ENCODE assay signal across 8 cellular contexts in genomic region chr1:70353038-70353437, GRCh38. TPM values are rescaled to one million over a fixed set of nuclear protein-coding genes. Genes with fewer than 3 reads are reported as not detected.
DNase-seq lines count a peak whose midpoint lies in the region; ATAC-seq, FAIRE-seq and TF ChIP-seq lines count a peak whose summit lies in the region.

No MANE protein-coding gene starts in this region.

- H3K4me1 ChIP-seq in sigmoid colon, result peaks cover 0 to 59% (median 53%) of the 10 kb centered on the region in 4 donors
- peaks cover 35% of the 10 kb centered on the region for H3K4me1 ChIP-seq in body of pancreas

- DNase-seq in GM12865 (ENCODE audit: low read depth) (no peak), fibroblast of the aortic adventitia (ENCODE audit: low read depth) (no peak), sigmoid colon (no peak), AG08396 (ENCODE audit: low spot score) (no peak), body of pancreas (no peak), foreskin melanocyte (no peak), frontal cortex (ENCODE audit: low spot score in 2 of 2) (no peak)

- no peak for ATAC-seq in body of pancreas

- WGBS in sigmoid colon, 2 donors, result 34 to 41% methylated on average over 4 of the region's 4 CpGs
- WGBS in body of pancreas, 2 donors, result 19 to 25% methylated on average over 4 of the region's 4 CpGs

- TF ChIP-seq EP300 in sigmoid colon (IDR thresholded peaks at IDR 0.05), result no peak

- peak overlapping the region; percentile 99 for H3K4me2 ChIP-seq in SU-DHL-6 (ENCODE audit: low read depth, low read length, poor library complexity, severe bottlenecking)

- H3K9me2 ChIP-seq in SU-DHL-6 (replicated peaks; ENCODE audit: insufficient read depth, low read length), result no peaks in the 10 kb centered on the region

- TF ChIP-seq POLR2A in sigmoid colon (IDR thresholded peaks at IDR 0.05), result no peak
- TF ChIP-seq POLR2A in body of pancreas (IDR thresholded peaks at IDR 0.05), result no peak

- H3K27ac ChIP-seq in SU-DHL-6 (ENCODE audit: low read depth, low read length) (peak overlapping the region; percentile 78), sigmoid colon (no peak overlapping the region), body of pancreas (no peak overlapping the region)

- H2AFZ ChIP-seq in SU-DHL-6 (ENCODE audit: low read depth, low read length, severe bottlenecking), result no peak overlapping the region

- TF ChIP-seq CTCF in GM12865 (IDR thresholded peaks at IDR 0.05; ENCODE audit: insufficient read depth, low read depth, low read length, missing control alignments) (no peak), SU-DHL-6 (IDR thresholded peaks at IDR 0.05; ENCODE audit: insufficient read depth, low read length, poor library complexity, severe bottlenecking) (no peak), fibroblast of the aortic adventitia (IDR thresholded peaks at IDR 0.05; ENCODE audit: insufficient read depth, low read length) (no peak), sigmoid colon (IDR thresholded peaks at IDR 0.05) (no peak), body of pancreas (IDR thresholded peaks at IDR 0.05) (no peak)

- no peaks in the 10 kb centered on the region for H3K9me3 ChIP-seq in SU-DHL-6 (ENCODE audit: insufficient read depth, low read length)
- H3K9me3 ChIP-seq in sigmoid colon, result no peaks in the 10 kb centered on the region
- no peaks in the 10 kb centered on the region for H3K9me3 ChIP-seq in body of pancreas

- H3K9ac ChIP-seq in SU-DHL-6 (ENCODE audit: low read length), result peak overlapping the region; percentile 91

- no peaks in the 10 kb centered on the region; the same call in none of the 2 replicates for H3F3A ChIP-seq in SU-DHL-6 (ENCODE audit: insufficient read depth)

- H3K79me2 ChIP-seq in SU-DHL-6 (ENCODE audit: insufficient read depth, low read length), result peaks cover 74% of the 10 kb centered on the region

- peaks cover 10% of the 10 kb centered on the region for H4K20me1 ChIP-seq in SU-DHL-6 (ENCODE audit: low read depth, low read length)

- FAIRE-seq in frontal cortex (lab: Jason Lieb, UNC), result no peak

- H3K27me3 ChIP-seq in SU-DHL-6 (ENCODE audit: low read length) (no peaks in the 10 kb centered on the region), sigmoid colon (no peaks in the 10 kb centered on the region), body of pancreas (no peaks in the 10 kb centered on the region)

- intact Hi-C loops in sigmoid colon (cut with DNase I) (no loop called here), body of pancreas (cut with DNase I) (no loop called here)

- peak overlapping the region; percentile 76 for H3K4me3 ChIP-seq in GM12865 (ENCODE audit: low read depth, low read length)
- H3K4me3 ChIP-seq in SU-DHL-6 (ENCODE audit: insufficient read depth, low read length, poor library complexity, severe bottlenecking), result peak overlapping the region; percentile 95
- H3K4me3 ChIP-seq in fibroblast of the aortic adventitia (ENCODE audit: low read depth, low read length), result peak overlapping the region; percentile 96
- peak overlapping the region; percentile 74 to 89 (median 82) for H3K4me3 ChIP-seq in sigmoid colon
- H3K4me3 ChIP-seq in body of pancreas, result peak overlapping the region in 1 of 2 donors; percentile 94

- H3K36me3 ChIP-seq in SU-DHL-6 (ENCODE audit: low read length) (no peaks in the 10 kb centered on the region), sigmoid colon (no peaks in the 10 kb centered on the region), body of pancreas (replicated peaks in 1 of 2; ENCODE audit: insufficient read depth in 1 of 2, low read depth in 2 of 2) (no peaks in the 10 kb centered on the region)

RNA-seq across cellular contexts. Expression of gene ANKRD13C, which starts 1.5 kb away (rescaled TPM):
- total RNA-seq in fibroblast of the aortic adventitia (ENCODE audit: low replicate concordance), result 34.3 and 37.7 TPM in 2 replicates
- 10 to 100 TPM; 22.8 to 34.2 (median 28.5) TPM for total RNA-seq in sigmoid colon
- 10 to 100 TPM; 10.6 to 15.6 (median 12.3) TPM for polyA plus RNA-seq in sigmoid colon
- 10 to 100 TPM; 13.7 to 21.8 TPM for total RNA-seq in body of pancreas
- total RNA-seq in frontal cortex, result 122 TPM

RNA-seq across cellular contexts. Expression of gene CTH, which starts 58.0 kb away (rescaled TPM):
- 2.4 and 7.6 TPM in 2 replicates for total RNA-seq in fibroblast of the aortic adventitia (ENCODE audit: low replicate concordance)
- 1 to 10 TPM; 1.1 to 4.6 (median 2.7) TPM for total RNA-seq in sigmoid colon
- 1 to 10 TPM; 4.8 to 5.5 (median 5.1) TPM for polyA plus RNA-seq in sigmoid colon
- total RNA-seq in body of pancreas, result 1 to 10 TPM; 5.9 to 7.3 TPM
- total RNA-seq in frontal cortex, result 4.9 TPM
